8 cellular contexts compared by ENCODE assay signal in the genomic region with DNA sequence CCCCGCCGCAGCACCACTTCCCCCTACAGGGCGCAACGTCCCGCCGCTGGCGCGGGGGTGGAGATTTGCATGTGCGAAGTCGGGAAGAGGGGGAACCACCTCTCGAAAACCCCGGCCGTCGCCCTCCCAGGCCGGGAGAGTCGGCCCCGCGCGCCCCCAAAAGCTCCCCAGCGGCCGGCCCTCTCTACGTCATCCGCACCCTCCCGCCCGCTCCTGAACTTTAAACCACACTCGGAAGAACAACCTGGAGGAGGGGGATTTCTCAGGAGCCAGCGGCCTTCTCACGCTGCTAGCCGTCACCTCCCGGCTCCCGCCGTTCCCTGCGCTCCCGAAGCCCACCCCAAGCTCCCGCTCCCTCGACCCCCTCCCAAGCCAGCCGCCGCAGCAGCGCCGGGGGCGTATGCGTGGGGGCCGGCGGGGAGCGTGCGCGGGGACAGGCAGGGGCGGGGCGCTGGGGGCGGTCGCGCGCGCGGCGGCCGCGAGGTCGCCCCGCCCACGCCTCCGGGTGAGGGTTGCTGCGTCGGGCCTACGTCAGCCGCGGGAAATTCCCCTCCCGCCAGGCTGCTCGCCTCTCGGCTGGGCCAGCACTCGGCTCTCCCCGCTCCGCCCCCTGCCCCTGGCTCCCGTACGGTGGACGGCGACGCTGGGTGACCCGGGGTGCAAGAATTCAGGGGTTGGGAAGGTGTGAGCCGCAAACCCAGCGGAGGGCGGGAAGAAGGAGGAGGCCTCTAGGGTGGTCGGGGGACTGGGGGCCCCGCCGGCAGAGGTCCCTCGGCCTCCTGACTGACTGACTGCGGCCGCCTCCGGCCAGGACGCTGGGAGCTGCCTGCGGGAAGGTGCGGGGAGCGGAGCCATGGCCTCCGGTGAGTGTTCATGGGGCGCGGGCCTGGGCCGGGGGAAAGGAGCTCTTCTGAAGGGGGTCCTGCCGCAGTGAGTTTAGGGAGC. TPM values are rescaled to one million over a fixed set of nuclear protein-coding genes. Genes with fewer than 3 reads are reported as not detected.
A peak's percentile ranks its signal among the peaks of the same experiment; 100 is the strongest.
DNase-seq lines count a peak whose midpoint lies in the region; ATAC-seq lines count a peak whose summit lies in the region.

A gene (plus strand): TSS at position 587 of the 945 bp plus-strand sequence. CDS start 267 bp downstream, at position 854.

- CTCF ChIA-PET in activated CD8-positive, alpha-beta memory T cell treated with anti-CD3 and anti-CD28 coated beads for 36 hours (lab: Charles Lee): interaction anchor here (0.9 to 2.8 kb wide), 4 partner anchors 62 to 120 kb away, joined by 3 to 13 read pairs (median 4); no protein-coding TSS in a partner anchor

- H3K9me3 ChIP-seq in effector memory CD4-positive, alpha-beta T cell (ENCODE audit: control insufficient read depth, low read length): no peaks in the 10 kb centered on the region

- DNase-seq in COLO668 (lab: John Stamatoyannopoulos, UW; ENCODE audit: unreplicated experiment): peak; percentile 96
- peak; percentile 89 for DNase-seq in HK-2 (ENCODE audit: unreplicated experiment)
- peak; percentile 7 for DNase-seq in NK-92 (lab: John Stamatoyannopoulos, UW; ENCODE audit: unreplicated experiment)
- DNase-seq in effector memory CD4-positive, alpha-beta T cell: peak; percentile 81 to 85 (median 83)
- DNase-seq in memory B cell (ENCODE audit: low spot score in 2 of 2): peak; percentile 90 to 91
- peak; percentile 81 for DNase-seq in stimulated activated CD8-positive, alpha-beta memory T cell treated with anti-CD3 and anti-CD28 coated beads, Interleukin-12 subunit alpha, Interleukin-12 subunit beta, amount 100 ng/mL, for 1 hour (ENCODE audit: low read depth)

- H3K27ac ChIP-seq in effector memory CD4-positive, alpha-beta T cell (ENCODE audit: insufficient read depth, low read length, poor library complexity, severe bottlenecking): peak within 1 kb of the TSS; percentile 100

- H3K4me3 Mint-ChIP-seq in memory B cell: peak within 1 kb of the TSS; percentile 99

- H3K27me3 ChIP-seq in effector memory CD4-positive, alpha-beta T cell (replicated peaks; ENCODE audit: control insufficient read depth, insufficient read depth, low read length, poor library complexity, severe bottlenecking): no peaks in the 10 kb centered on the region

- H3K27me3 Mint-ChIP-seq in memory B cell: no peaks in the 10 kb centered on the region

- no peaks in the 10 kb centered on the region for H3K36me3 ChIP-seq in effector memory CD4-positive, alpha-beta T cell (ENCODE audit: control insufficient read depth, insufficient read depth, low read length)

- H3K36me3 Mint-ChIP-seq in memory B cell: peaks cover 8% of the 10 kb centered on the region

- H3K4me1 ChIP-seq in effector memory CD4-positive, alpha-beta T cell (ENCODE audit: control insufficient read depth, insufficient read depth, low read length, poor library complexity, severe bottlenecking): peaks cover 17% of the 10 kb centered on the region

- ATAC-seq in GM19455 (IDR thresholded peaks at IDR 0.05; ENCODE audit: unreplicated experiment) (peak; percentile 74), memory B cell (ENCODE audit: low read depth) (peak; percentile 73)

- peaks cover 19% of the 10 kb centered on the region for H3K4me1 Mint-ChIP-seq in memory B cell

- H3K9me3 Mint-ChIP-seq in memory B cell: no peaks in the 10 kb centered on the region

- POLR2A ChIA-PET in activated CD8-positive, alpha-beta memory T cell treated with anti-CD3 and anti-CD28 coated beads for 36 hours (lab: Charles Lee): interaction anchor here (0.5 to 2.1 kb wide), 12 partner anchors 18 to 655 kb away, joined by 3 to 7 read pairs (median 4); no protein-coding TSS in a partner anchor

- H3K27ac Mint-ChIP-seq in memory B cell: peak within 1 kb of the TSS; percentile 100

- peak within 1 kb of the TSS; percentile 99 for H3K4me3 ChIP-seq in effector memory CD4-positive, alpha-beta T cell (ENCODE audit: insufficient read depth, low read depth, low read length, poor library complexity, severe bottlenecking)

RNA-seq across cellular contexts. Expression of the gene that starts here (rescaled TPM):
- 10 to 100 TPM; 55.3 TPM for total RNA-seq in activated CD8-positive, alpha-beta memory T cell treated with anti-CD3 and anti-CD28 coated beads for 36 hours

Comparison
In these comparisons a context has a peak if more than half of its experiments do, and no peak if none do; other contexts are left out.
1. Peak in every context shown above with its lines: DNase-seq, ATAC-seq, H3K4me3 ChIP-seq and H3K27ac ChIP-seq.
2. DNase-seq: peak in every context shown above with its lines; median percentile 96 in COLO668; 90 in memory B cell; 89 in HK-2; 83 in effector memory CD4-positive, alpha-beta T cell; 81 in stimulated activated CD8-positive, alpha-beta memory T cell treated with anti-CD3 and anti-CD28 coated beads, Interleukin-12 subunit alpha, Interleukin-12 subunit beta, amount 100 ng/mL, for 1 hour; 7 in NK-92.